Comparison of ENCODE assay signal across 7 cellular contexts in genomic region chr19:39497850-39498261, GRCh38. TPM values are rescaled to one million over a fixed set of nuclear protein-coding genes. Genes with fewer than 3 reads are reported as not detected.
DNase-seq lines count a peak whose midpoint lies in the region; ATAC-seq and TF ChIP-seq lines count a peak whose summit lies in the region.

No MANE protein-coding gene starts in this region.

- TF ChIP-seq POLR2A in Raji (IDR thresholded peaks at IDR 0.05; ENCODE audit: insufficient read depth, low read depth, low read length) (peak; percentile 46; the same call in 1 of the 2 replicates), gastroesophageal sphincter (IDR thresholded peaks at IDR 0.05) (no peak)

- TF ChIP-seq CTCF in nephron progenitor cell (IDR thresholded peaks at IDR 0.05) (peak; percentile 23), gastroesophageal sphincter (IDR thresholded peaks at IDR 0.05) (peak in 2 of 4 experiments; percentile 7 to 52)

- peaks cover 41% of the 10 kb centered on the region for H3K27me3 ChIP-seq in MG63
- H3K27me3 ChIP-seq in gastroesophageal sphincter, result peaks cover 71% of the 10 kb centered on the region

- H3K9me3 Mint-ChIP-seq in effector memory CD8-positive, alpha-beta T cell, result no peaks in the 10 kb centered on the region
- no peaks in the 10 kb centered on the region for H3K9me3 Mint-ChIP-seq in nephron progenitor cell

- H3K36me3 Mint-ChIP-seq in effector memory CD8-positive, alpha-beta T cell (ENCODE audit: insufficient read depth), result peaks cover 5% of the 10 kb centered on the region
- peaks cover 15% of the 10 kb centered on the region for H3K36me3 Mint-ChIP-seq in nephron progenitor cell (ENCODE audit: low read depth)

- ATAC-seq in effector memory CD8-positive, alpha-beta T cell (replicated peaks), result peak; percentile 22
- ATAC-seq in gastroesophageal sphincter, result no peak

- H3K4me1 Mint-ChIP-seq in effector memory CD8-positive, alpha-beta T cell (ENCODE audit: low read depth in 2 of 2), result peaks cover 16 to 17% of the 10 kb centered on the region in 2 donors
- peaks cover 31% of the 10 kb centered on the region for H3K4me1 Mint-ChIP-seq in nephron progenitor cell

- no peak overlapping the region for H3K27ac Mint-ChIP-seq in effector memory CD8-positive, alpha-beta T cell
- H3K27ac Mint-ChIP-seq in nephron progenitor cell, result peak overlapping the region; percentile 86

- H3K4me3 ChIP-seq in MG63 (no peak overlapping the region), gastroesophageal sphincter (no peak overlapping the region)

- H3K36me3 ChIP-seq in MG63 (no peaks in the 10 kb centered on the region), gastroesophageal sphincter (no peaks in the 10 kb centered on the region)

- TF ChIP-seq EP300 in gastroesophageal sphincter (IDR thresholded peaks at IDR 0.05), result no peak

- no peak overlapping the region for H3K27ac ChIP-seq in gastroesophageal sphincter

- H3K4me1 ChIP-seq in gastroesophageal sphincter, result peaks cover 0 to 23% (median 17%) of the 10 kb centered on the region in 3 donors

- WGBS in gastroesophageal sphincter (ENCODE audit: low coverage in 1 of 2), 2 donors, result 0% methylated on average over 4 to 9 of the region's 23 CpGs

- in situ Hi-C loops in G401 (cut with HindIII; ENCODE audit: low sequenced_read_pairs), result no loop called here

- H3K27me3 Mint-ChIP-seq in effector memory CD8-positive, alpha-beta T cell, result peaks cover 52 to 57% of the 10 kb centered on the region in 2 donors
- H3K27me3 Mint-ChIP-seq in nephron progenitor cell (ENCODE audit: low read depth, poor library complexity), result peaks cover 3% of the 10 kb centered on the region

- peak overlapping the region; percentile 55 to 71 for H3K4me3 Mint-ChIP-seq in effector memory CD8-positive, alpha-beta T cell
- H3K4me3 Mint-ChIP-seq in nephron progenitor cell, result peak overlapping the region; percentile 93

- DNase-seq in GF-D8 (lab: John Stamatoyannopoulos, UW) (peak; percentile 58), MG63 (peak; percentile 34), nephron progenitor cell (peak; percentile 78), G401 (ENCODE audit: low spot score) (no peak)
- no peak for DNase-seq in effector memory CD8-positive, alpha-beta T cell

- H3K9me3 ChIP-seq in MG63, result no peaks in the 10 kb centered on the region
- H3K9me3 ChIP-seq in gastroesophageal sphincter, result peaks cover 0 to 5% (median 0%) of the 10 kb centered on the region in 3 donors

RNA-seq across cellular contexts. Expression of gene DLL3, which starts 0.9 kb away (rescaled TPM):
- 1.7 and 5.6 TPM in 2 replicates for total RNA-seq in MG63 (2014; rRNA removed; shearing (Covaris generic); ENCODE audit: low replicate concordance)
- total RNA-seq in gastroesophageal sphincter, result not detected
- total RNA-seq in G401 (2014; rRNA removed; shearing (Covaris generic)), result 12.4 and 15.6 TPM in 2 replicates

RNA-seq across cellular contexts. Expression of gene SELENOV, which starts 17.1 kb away (rescaled TPM):
- not detected in 2 replicates for total RNA-seq in MG63 (2014; rRNA removed; shearing (Covaris generic); ENCODE audit: low replicate concordance)
- total RNA-seq in gastroesophageal sphincter, result not detected
- 4.1 and 27.2 TPM in 2 replicates for total RNA-seq in G401 (2014; rRNA removed; shearing (Covaris generic))

RNA-seq across cellular contexts. Expression of gene TIMM50, which starts 17.2 kb away (rescaled TPM):
- 166 and 218 TPM in 2 replicates for total RNA-seq in MG63 (2014; rRNA removed; shearing (Covaris generic); ENCODE audit: low replicate concordance)
- total RNA-seq in gastroesophageal sphincter, result 10 to 100 TPM; 50.8 to 53.5 (median 52.4) TPM
- 159 and 162 TPM in 2 replicates for total RNA-seq in G401 (2014; rRNA removed; shearing (Covaris generic))

RNA-seq across cellular contexts. Expression of gene EID2B, which starts 34.8 kb away (rescaled TPM):
- 4.0 and 5.5 TPM in 2 replicates for total RNA-seq in MG63 (2014; rRNA removed; shearing (Covaris generic); ENCODE audit: low replicate concordance)
- 1 to 10 TPM; 5.0 to 8.3 (median 6.5) TPM for total RNA-seq in gastroesophageal sphincter
- 5.3 and 15.5 TPM in 2 replicates for total RNA-seq in G401 (2014; rRNA removed; shearing (Covaris generic))

RNA-seq across cellular contexts. Expression of gene EID2, which starts 42.1 kb away (rescaled TPM):
- 15.3 and 17.5 TPM in 2 replicates for total RNA-seq in MG63 (2014; rRNA removed; shearing (Covaris generic); ENCODE audit: low replicate concordance)
- 10 to 100 TPM; 11.4 to 17.3 (median 14.7) TPM for total RNA-seq in gastroesophageal sphincter
- total RNA-seq in G401 (2014; rRNA removed; shearing (Covaris generic)), result 19.9 and 31.4 TPM in 2 replicates

Comparison
In these comparisons a context has a peak if more than half of its experiments do, and no peak if none do; other contexts are left out.
1. DNase-seq: peak in GF-D8 (single experiment), MG63 (single experiment) and nephron progenitor cell (single experiment); none in effector memory CD8-positive, alpha-beta T cell (0 of 3) and G401 (single experiment).